Comparison of ENCODE assay signal across 8 cellular contexts in the genomic region with DNA sequence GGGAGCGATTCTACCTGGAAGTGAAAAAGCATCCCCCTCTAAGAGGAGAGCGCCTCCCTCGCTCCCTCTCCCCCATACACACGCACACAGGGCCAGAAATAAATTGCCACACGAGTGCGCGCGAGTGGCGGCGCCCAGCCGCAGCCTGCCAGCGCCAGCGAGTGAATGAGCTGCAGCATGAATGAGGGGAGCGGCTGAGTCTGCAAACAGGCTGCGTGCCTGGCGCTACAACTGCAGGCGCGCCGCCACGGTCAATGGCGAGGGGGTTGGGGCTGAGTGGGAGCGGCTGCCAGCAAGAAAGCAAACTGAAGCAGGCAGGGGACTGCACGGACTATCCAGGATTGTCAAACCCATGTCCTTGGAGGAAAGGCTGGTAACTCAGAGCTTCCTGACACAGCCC. TPM values are rescaled to one million over a fixed set of nuclear protein-coding genes. Genes with fewer than 3 reads are reported as not detected.
DNase-seq lines count a peak whose midpoint lies in the region; ATAC-seq and TF ChIP-seq lines count a peak whose summit lies in the region.

No MANE protein-coding gene starts in this region.

- no peaks in the 10 kb centered on the region for H3K36me3 ChIP-seq in BJ (ENCODE audit: control insufficient read depth, insufficient read depth, low read length)
- no peaks in the 10 kb centered on the region for H3K36me3 ChIP-seq in aorta (ENCODE audit: control insufficient read depth in 1 of 2, insufficient read depth in 2 of 2, low read length in 1 of 2)

- no peak overlapping the region for H3K4me3 ChIP-seq in BJ (ENCODE audit: low read depth, low read length)
- H3K4me3 ChIP-seq in cardiac fibroblast (replicated peaks in 1 of 2; ENCODE audit: low read depth in 2 of 2, low read length in 2 of 2) = no peak overlapping the region
- no peak overlapping the region for H3K4me3 ChIP-seq in aorta (ENCODE audit: low read length in 2 of 2)

- no peak for DNase-seq in BJ (ENCODE audit: low read depth)
- peak; percentile 41 for DNase-seq in NCI-H146 (lab: John Stamatoyannopoulos, UW)
- peak; percentile 19 to 51 for DNase-seq in cardiac fibroblast (ENCODE audit: low read depth in 2 of 2)
- DNase-seq in kidney tubule cell (ENCODE audit: low spot score) = peak; percentile 39
- DNase-seq in aorta = peak; percentile 62 to 78
- DNase-seq in NCI-H1048 (lab: John Stamatoyannopoulos, UW) = no peak
- no peak for DNase-seq in NCI-H82 treated with DMSO at 0.1 percent for 48 hours (lab: John Stamatoyannopoulos, UW; ENCODE audit: unreplicated experiment)

- POLR2A ChIA-PET in BJ (lab: Charles Lee) = no interaction called here

- 1% methylated on average over 23 of the region's 23 CpGs for WGBS in aorta, 2 donors

- intact Hi-C loops in aorta (cut with DNase I) = no loop called here

- TF ChIP-seq CTCF in BJ (IDR thresholded peaks at IDR 0.05; ENCODE audit: insufficient read depth, low read depth, low read length) (peak; percentile 18; the same call in 1 of the 2 replicates), cardiac fibroblast (IDR thresholded peaks at IDR 0.05; ENCODE audit: low read depth, low read length) (no peak)

- no peaks in the 10 kb centered on the region for H3K4me1 ChIP-seq in aorta (ENCODE audit: control insufficient read depth in 1 of 2, insufficient read depth in 2 of 2, low read length in 2 of 2)

- no peaks in the 10 kb centered on the region for H3K9me3 ChIP-seq in aorta (ENCODE audit: control insufficient read depth, low read length)

- H3K27me3 ChIP-seq in BJ (ENCODE audit: control insufficient read depth, insufficient read depth, low read length) = no peaks in the 10 kb centered on the region
- H3K27me3 ChIP-seq in aorta (ENCODE audit: control insufficient read depth in 1 of 2, insufficient read depth in 2 of 2, low read length in 1 of 2) = peaks cover 0 to 4% of the 10 kb centered on the region in 2 donors

- CTCF ChIA-PET in BJ (lab: Yijun Ruan, JAX) = interaction anchor here (0.9 to 5.1 kb wide), 9 partner anchors 9 to 163 kb away, joined by 3 to 37 read pairs (median 4); partner anchors contain the start of gene HSD11B1

- H3K27ac ChIP-seq in aorta (ENCODE audit: low read depth in 1 of 2, low read length in 2 of 2) = no peak overlapping the region

- ATAC-seq in aorta (ENCODE audit: low FRiP score) (peak; percentile 13), GM21515 (IDR thresholded peaks at IDR 0.05; ENCODE audit: unreplicated experiment) (no peak)

RNA-seq across cellular contexts. Expression of gene CAMK1G, which starts 2.2 kb away (rescaled TPM):
- polyA plus RNA-seq in BJ (2011; rRNA removed) (0.81 and 1.5 TPM in 2 replicates), aorta (under 1 TPM in 1 of 2 donors, not detected in 1; 0.63 TPM)
- polyA minus RNA-seq in BJ (2011; rRNA and poly(A)+ RNA removed) = 0.81 and 1.1 TPM in 2 replicates
- under 1 TPM in 1 of 2 donors, not detected in 1; 0.72 TPM for total RNA-seq in aorta

Comparison
In these comparisons a context has a peak if more than half of its experiments do, and no peak if none do; other contexts are left out.
1. DNase-seq: peak in NCI-H146 (single experiment), cardiac fibroblast (2 of 2), kidney tubule cell (single experiment) and aorta (2 of 2); none in BJ (single experiment), NCI-H1048 (single experiment) and NCI-H82 treated with DMSO at 0.1 percent for 48 hours (single experiment).